Comparison of ENCODE assay signal across 1 cellular context in the genomic region with DNA sequence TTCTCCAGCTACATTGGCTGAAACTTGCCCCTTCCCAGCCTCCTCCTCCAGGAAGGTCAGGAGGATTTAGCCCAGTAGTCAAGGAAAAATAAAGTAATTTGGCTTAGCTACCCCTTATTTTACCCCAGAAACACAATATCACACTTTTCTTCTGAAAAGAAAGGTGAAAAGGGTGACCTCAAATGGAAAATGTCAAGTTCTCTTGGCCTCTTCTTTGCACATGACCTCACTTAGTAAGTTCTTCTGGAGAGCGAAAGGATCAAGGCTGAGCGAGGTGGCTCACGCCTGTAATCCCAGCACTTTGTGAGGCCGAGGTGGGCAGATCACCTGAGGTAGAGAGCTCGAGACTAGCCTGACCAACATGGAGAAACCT.
TF ChIP-seq lines count a peak whose summit lies in the region.

No MANE protein-coding gene starts in this region.

TF ChIP-seq in GM23338, 12 proteins besides CTCF, POLR2A, EP300 and RAD21:
- no peak for TF ChIP-seq EZH2 (IDR thresholded peaks at IDR 0.05; ENCODE audit: low read depth, unreplicated experiment)
- TF ChIP-seq, protein P1, sequence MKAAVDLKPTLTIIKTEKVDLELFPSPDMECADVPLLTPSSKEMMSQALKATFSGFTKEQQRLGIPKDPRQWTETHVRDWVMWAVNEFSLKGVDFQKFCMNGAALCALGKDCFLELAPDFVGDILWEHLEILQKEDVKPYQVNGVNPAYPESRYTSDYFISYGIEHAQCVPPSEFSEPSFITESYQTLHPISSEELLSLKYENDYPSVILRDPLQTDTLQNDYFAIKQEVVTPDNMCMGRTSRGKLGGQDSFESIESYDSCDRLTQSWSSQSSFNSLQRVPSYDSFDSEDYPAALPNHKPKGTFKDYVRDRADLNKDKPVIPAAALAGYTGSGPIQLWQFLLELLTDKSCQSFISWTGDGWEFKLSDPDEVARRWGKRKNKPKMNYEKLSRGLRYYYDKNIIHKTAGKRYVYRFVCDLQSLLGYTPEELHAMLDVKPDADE (IDR thresholded peaks at IDR 0.05), result no peak
- TF ChIP-seq ZNF331 (CRISPR knock-in tag; IDR thresholded peaks at IDR 0.05; ENCODE audit: low read depth), result no peak
- no peak for TF ChIP-seq CREB1 (CRISPR knock-in tag; IDR thresholded peaks at IDR 0.05; ENCODE audit: low read depth)
- TF ChIP-seq, protein P2, sequence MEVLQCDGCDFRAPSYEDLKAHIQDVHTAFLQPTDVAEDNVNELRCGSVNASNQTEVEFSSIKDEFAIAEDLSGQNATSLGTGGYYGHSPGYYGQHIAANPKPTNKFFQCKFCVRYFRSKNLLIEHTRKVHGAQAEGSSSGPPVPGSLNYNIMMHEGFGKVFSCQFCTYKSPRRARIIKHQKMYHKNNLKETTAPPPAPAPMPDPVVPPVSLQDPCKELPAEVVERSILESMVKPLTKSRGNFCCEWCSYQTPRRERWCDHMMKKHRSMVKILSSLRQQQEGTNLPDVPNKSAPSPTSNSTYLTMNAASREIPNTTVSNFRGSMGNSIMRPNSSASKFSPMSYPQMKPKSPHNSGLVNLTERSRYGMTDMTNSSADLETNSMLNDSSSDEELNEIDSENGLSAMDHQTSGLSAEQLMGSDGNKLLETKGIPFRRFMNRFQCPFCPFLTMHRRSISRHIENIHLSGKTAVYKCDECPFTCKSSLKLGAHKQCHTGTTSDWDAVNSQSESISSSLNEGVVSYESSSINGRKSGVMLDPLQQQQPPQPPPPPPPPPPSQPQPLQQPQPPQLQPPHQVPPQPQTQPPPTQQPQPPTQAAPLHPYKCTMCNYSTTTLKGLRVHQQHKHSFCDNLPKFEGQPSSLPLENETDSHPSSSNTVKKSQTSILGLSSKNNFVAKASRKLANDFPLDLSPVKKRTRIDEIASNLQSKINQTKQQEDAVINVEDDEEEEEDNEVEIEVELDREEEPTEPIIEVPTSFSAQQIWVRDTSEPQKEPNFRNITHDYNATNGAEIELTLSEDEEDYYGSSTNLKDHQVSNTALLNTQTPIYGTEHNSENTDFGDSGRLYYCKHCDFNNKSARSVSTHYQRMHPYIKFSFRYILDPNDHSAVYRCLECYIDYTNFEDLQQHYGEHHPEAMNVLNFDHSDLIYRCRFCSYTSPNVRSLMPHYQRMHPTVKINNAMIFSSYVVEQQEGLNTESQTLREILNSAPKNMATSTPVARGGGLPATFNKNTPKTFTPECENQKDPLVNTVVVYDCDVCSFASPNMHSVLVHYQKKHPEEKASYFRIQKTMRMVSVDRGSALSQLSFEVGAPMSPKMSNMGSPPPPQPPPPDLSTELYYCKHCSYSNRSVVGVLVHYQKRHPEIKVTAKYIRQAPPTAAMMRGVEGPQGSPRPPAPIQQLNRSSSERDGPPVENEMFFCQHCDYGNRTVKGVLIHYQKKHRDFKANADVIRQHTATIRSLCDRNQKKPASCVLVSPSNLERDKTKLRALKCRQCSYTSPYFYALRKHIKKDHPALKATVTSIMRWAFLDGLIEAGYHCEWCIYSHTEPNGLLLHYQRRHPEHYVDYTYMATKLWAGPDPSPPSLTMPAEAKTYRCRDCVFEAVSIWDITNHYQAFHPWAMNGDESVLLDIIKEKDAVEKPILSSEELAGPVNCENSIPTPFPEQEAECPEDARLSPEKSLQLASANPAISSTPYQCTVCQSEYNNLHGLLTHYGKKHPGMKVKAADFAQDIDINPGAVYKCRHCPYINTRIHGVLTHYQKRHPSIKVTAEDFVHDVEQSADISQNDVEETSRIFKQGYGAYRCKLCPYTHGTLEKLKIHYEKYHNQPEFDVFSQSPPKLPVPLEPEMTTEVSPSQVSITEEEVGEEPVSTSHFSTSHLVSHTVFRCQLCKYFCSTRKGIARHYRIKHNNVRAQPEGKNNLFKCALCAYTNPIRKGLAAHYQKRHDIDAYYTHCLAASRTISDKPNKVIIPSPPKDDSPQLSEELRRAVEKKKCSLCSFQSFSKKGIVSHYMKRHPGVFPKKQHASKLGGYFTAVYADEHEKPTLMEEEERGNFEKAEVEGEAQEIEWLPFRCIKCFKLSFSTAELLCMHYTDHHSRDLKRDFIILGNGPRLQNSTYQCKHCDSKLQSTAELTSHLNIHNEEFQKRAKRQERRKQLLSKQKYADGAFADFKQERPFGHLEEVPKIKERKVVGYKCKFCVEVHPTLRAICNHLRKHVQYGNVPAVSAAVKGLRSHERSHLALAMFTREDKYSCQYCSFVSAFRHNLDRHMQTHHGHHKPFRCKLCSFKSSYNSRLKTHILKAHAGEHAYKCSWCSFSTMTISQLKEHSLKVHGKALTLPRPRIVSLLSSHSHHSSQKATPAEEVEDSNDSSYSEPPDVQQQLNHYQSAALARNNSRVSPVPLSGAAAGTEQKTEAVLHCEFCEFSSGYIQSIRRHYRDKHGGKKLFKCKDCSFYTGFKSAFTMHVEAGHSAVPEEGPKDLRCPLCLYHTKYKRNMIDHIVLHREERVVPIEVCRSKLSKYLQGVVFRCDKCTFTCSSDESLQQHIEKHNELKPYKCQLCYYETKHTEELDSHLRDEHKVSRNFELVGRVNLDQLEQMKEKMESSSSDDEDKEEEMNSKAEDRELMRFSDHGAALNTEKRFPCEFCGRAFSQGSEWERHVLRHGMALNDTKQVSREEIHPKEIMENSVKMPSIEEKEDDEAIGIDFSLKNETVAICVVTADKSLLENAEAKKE (CRISPR knock-in tag; IDR thresholded peaks at IDR 0.05), result no peak
- no peak for TF ChIP-seq POLR2AphosphoS5 (IDR thresholded peaks at IDR 0.05; ENCODE audit: low read depth)
